21 cellular contexts compared by ENCODE assay signal in the genomic region with DNA sequence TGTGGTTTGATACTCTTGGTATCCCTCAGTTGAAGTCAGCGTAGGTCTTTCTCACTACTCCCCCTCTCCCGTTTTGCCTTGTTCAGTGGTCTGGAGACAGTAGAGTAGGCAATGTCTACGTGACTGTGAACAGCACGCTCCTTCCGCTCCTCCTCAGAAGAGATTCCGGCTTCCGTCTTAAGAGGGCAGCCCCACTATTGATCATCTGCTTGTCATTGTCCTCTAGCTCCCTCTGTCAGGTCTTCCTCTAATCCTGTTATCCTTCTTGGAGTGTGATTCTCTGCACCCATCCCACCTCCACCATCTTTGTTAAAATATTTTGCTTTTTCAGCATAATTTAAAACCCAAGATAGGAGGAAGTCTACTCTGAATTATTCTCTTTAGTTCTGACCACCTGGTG.
A peak's percentile ranks its signal among the peaks of the same experiment; 100 is the strongest.
DNase-seq lines count a peak whose midpoint lies in the region; ATAC-seq, FAIRE-seq and TF ChIP-seq lines count a peak whose summit lies in the region.
"Had no signal": no experiment of that assay in that cellular context is flagged by ENCODE, and none has a peak within 500 bp of the region (broad histone marks: within the 10 kb centered on the region; RNA-seq: fewer than 3 reads in every experiment).

No MANE protein-coding gene starts in this region.

- CTCF ChIA-PET in H1 (lab: Charles Lee; ENCODE audit: partially characterized antibody) = interaction anchor here (0.6 to 2.0 kb wide), 15 partner anchors 9 to 1978 kb away, joined by 3 to 9 read pairs (median 4); no protein-coding TSS in a partner anchor

- H3K56ac ChIP-seq in H1 (replicated peaks; ENCODE audit: insufficient read length, low read depth, low read length) = no peak overlapping the region

- H3K23ac ChIP-seq in H1 (ENCODE audit: insufficient read length) = no peak overlapping the region

- no peak for ATAC-seq in HG02938 (IDR thresholded peaks at IDR 0.05; ENCODE audit: unreplicated experiment)
- ATAC-seq: heart left ventricle had no signal

- WGBS in H1 (ENCODE audit: extremely low coverage in 1 of 2, insufficient coverage in 1 of 2, insufficient read length in 1 of 2, insufficient replicate concordance in 2 of 2, low coverage in 1 of 2, low lambda C conversion rate in 2 of 2, missing lambda C conversion rate in 1 of 2), 2 experiments = 72% methylated on average over 7 of the region's 7 CpGs; no CpG with 5 or more reads in 1 of the 2 experiments

- H3K79me2 ChIP-seq in H1 (ENCODE audit: control insufficient read depth in 1 of 2, insufficient read depth in 2 of 2, low read length in 2 of 2) = no peaks in the 10 kb centered on the region
- no peaks in the 10 kb centered on the region for H3K79me2 ChIP-seq in osteoblast (ENCODE audit: insufficient read depth, low read length)

- TF ChIP-seq POLR2A in H1 (IDR thresholded peaks at IDR 0.05; ENCODE audit: control extremely low read depth in 1 of 2, low read depth in 2 of 2, low read length in 2 of 2) = no peak

- DNase-seq in LNCaP clone FGC (ENCODE audit: low read depth) (peak; percentile 3), H1 (ENCODE audit: low read depth in 1 of 2, low spot score in 2 of 2) (peak; percentile 27 to 49), osteoblast (ENCODE audit: insufficient read length, low spot score, missing footprints) (no peak), EL (no peak), foreskin fibroblast (no peak)
- no peak for DNase-seq in activated T-cell treated with anti-CD3 and anti-CD28 coated beads, Interleukin-2, amount 50 U/mL, for 48 hours
- DNase-seq: activated CD4-positive, CD25-positive, alpha-beta regulatory T cell treated with anti-CD3 and anti-CD28 coated beads, Interleukin-2, amount 50 U/mL, for 72 hours; activated CD8-positive, alpha-beta memory T cell treated with anti-CD3 and anti-CD28 coated beads for 24 hours; heart left ventricle; kidney; NCI-H187 treated with DMSO at 0.1 percent for 48 hours; NCI-H510A; OCI-M1; small intestine; T-helper 9 cell had no signal

- no peak overlapping the region for H3K4ac ChIP-seq in H1 (replicated peaks; ENCODE audit: insufficient read length, low read depth, low read length)

- no peaks in the 10 kb centered on the region for H3K36me3 ChIP-seq in H1 (ENCODE audit: control insufficient read depth in 2 of 4, insufficient read depth in 4 of 4, low read length in 3 of 4)
- no peaks in the 10 kb centered on the region for H3K36me3 ChIP-seq in osteoblast (ENCODE audit: insufficient read depth, low read length)
- H3K36me3 ChIP-seq: esophagus muscularis mucosa, heart left ventricle had no signal

- H3K4me3 ChIP-seq in GM12875 (ENCODE audit: low read depth, low read length) (no peak overlapping the region), LNCaP clone FGC (ENCODE audit: low read depth, low read length) (no peak overlapping the region), H1 (ENCODE audit: extremely low read depth in 1 of 4, insufficient read depth in 2 of 4, low read depth in 3 of 4, low read length in 4 of 4) (no peak overlapping the region), osteoblast (ENCODE audit: insufficient read depth, low read length) (no peak overlapping the region), foreskin fibroblast (ENCODE audit: low read depth in 1 of 2, low read length in 2 of 2) (no peak overlapping the region)
- H3K4me3 ChIP-seq: esophagus muscularis mucosa, heart left ventricle, SK-N-MC had no signal

- TF ChIP-seq RAD21 in H1 (IDR thresholded peaks at IDR 0.05 in 1 of 2, conservative IDR thresholded peaks at IDR 0.05 in 1 of 2; ENCODE audit: low read depth in 2 of 2, low read length in 2 of 2) = peak; percentile 67 to 77

- H3K27ac ChIP-seq in H1 (ENCODE audit: low read depth, low read length) (no peak overlapping the region), osteoblast (ENCODE audit: low read depth, low read length) (no peak overlapping the region)
- H3K27ac ChIP-seq: esophagus muscularis mucosa, heart left ventricle, SK-N-MC had no signal

- H3K14ac ChIP-seq in H1 (ENCODE audit: insufficient read length) = no peak overlapping the region

- H3K9ac ChIP-seq in H1 (replicated peaks in 1 of 4; ENCODE audit: extremely low read depth in 1 of 4, low read depth in 3 of 4, low read length in 3 of 4) = no peak overlapping the region

- H2BK12ac ChIP-seq in H1 (ENCODE audit: low read depth, low read length) = no peak overlapping the region

- no peak overlapping the region for H2BK5ac ChIP-seq in H1 (ENCODE audit: low read depth, low read length)

- H3K27me3 ChIP-seq in H1 (replicated peaks in 1 of 4; ENCODE audit: control insufficient read depth in 3 of 4, extremely low read depth in 1 of 4, insufficient read depth in 3 of 4, low read length in 3 of 4) (no peaks in the 10 kb centered on the region), osteoblast (ENCODE audit: insufficient read depth, low read length) (no peaks in the 10 kb centered on the region)
- H3K27me3 ChIP-seq: esophagus muscularis mucosa had no signal

- H3K4me1 ChIP-seq in H1 (replicated peaks in 1 of 4; ENCODE audit: control insufficient read depth in 3 of 4, insufficient read depth in 4 of 4, low read length in 3 of 4) = no peaks in the 10 kb centered on the region
- peaks cover 12% of the 10 kb centered on the region for H3K4me1 ChIP-seq in osteoblast (ENCODE audit: insufficient read depth, low read length)
- H3K4me1 ChIP-seq: esophagus muscularis mucosa, heart left ventricle had no signal

- FAIRE-seq in H1 (lab: Jason Lieb, UNC) = peak; percentile 48
- FAIRE-seq: G401.6, GM12892, kidney, small intestine had no signal

- POLR2A ChIA-PET in H1 (lab: Charles Lee; ENCODE audit: partially characterized antibody) = no interaction called here

- no peak overlapping the region for H3K18ac ChIP-seq in H1 (ENCODE audit: extremely low read depth, low read length)

- peak overlapping the region; percentile 90 for H2AFZ ChIP-seq in H1 (ENCODE audit: low read length)
- H2AFZ ChIP-seq in osteoblast (ENCODE audit: low read length) = peak overlapping the region; percentile 23

- TF ChIP-seq CTCF in GM12875 (IDR thresholded peaks at IDR 0.05; ENCODE audit: borderline replicate concordance, insufficient read depth, low read depth, low read length) (0 out of 2 replicates have a peak, but pooled peaks have one; percentile 6), LNCaP clone FGC (IDR thresholded peaks at IDR 0.05; ENCODE audit: control insufficient read depth, extremely low read depth, insufficient read depth) (peak; percentile 56), H1 (IDR thresholded peaks at IDR 0.05; ENCODE audit: control extremely low read depth in 1 of 3, insufficient read depth in 1 of 3, low read depth in 1 of 3, low read length in 3 of 3) (peak; percentile 42 to 96 (median 77)), osteoblast (IDR thresholded peaks at IDR 0.05; ENCODE audit: extremely low read depth, low read depth, low read length) (no peak), foreskin fibroblast (IDR thresholded peaks at IDR 0.05; ENCODE audit: low read depth, low read length) (no peak)

- H3K9me3 ChIP-seq in H1 (ENCODE audit: insufficient read depth in 2 of 2, low read depth in 1 of 2, low read length in 1 of 2) (no peaks in the 10 kb centered on the region), osteoblast (ENCODE audit: low read depth, low read length) (peaks cover 3% of the 10 kb centered on the region)
- H3K9me3 ChIP-seq: esophagus muscularis mucosa, heart left ventricle had no signal

- no peak overlapping the region for H2BK15ac ChIP-seq in H1 (ENCODE audit: low read length)

- H2AK5ac ChIP-seq in H1 (ENCODE audit: low read depth, low read length) = no peak overlapping the region

- no peak overlapping the region for H2BK120ac ChIP-seq in H1 (replicated peaks; ENCODE audit: low read depth, low read length)

- H3K4me2 ChIP-seq in H1 (ENCODE audit: insufficient read depth in 1 of 2, low read depth in 2 of 2, low read length in 2 of 2) (no peak overlapping the region; a peak in 1 of 4 replicates), osteoblast (ENCODE audit: insufficient read depth, low read length) (no peak overlapping the region)

- no peak overlapping the region for H4K5ac ChIP-seq in H1 (ENCODE audit: insufficient read length, low read depth, low read length)

- no peak overlapping the region for H2BK20ac ChIP-seq in H1 (ENCODE audit: low read length)

- H4K20me1 ChIP-seq in H1 (replicated peaks in 1 of 2; ENCODE audit: control insufficient read depth in 1 of 2, insufficient read depth in 2 of 2, low read length in 2 of 2) (no peaks in the 10 kb centered on the region), osteoblast (ENCODE audit: insufficient read depth, low read length) (no peaks in the 10 kb centered on the region)

- no peak overlapping the region for H4K8ac ChIP-seq in H1 (ENCODE audit: extremely low read depth, insufficient read depth, low read length)

- no peak overlapping the region for H4K91ac ChIP-seq in H1 (replicated peaks; ENCODE audit: insufficient read length, low read length)

- no peak for TF ChIP-seq EP300 in H1 (IDR thresholded peaks at IDR 0.05; ENCODE audit: borderline replicate concordance in 1 of 2, low read depth in 2 of 2, low read length in 2 of 2)

- no peaks in the 10 kb centered on the region for H3K79me1 ChIP-seq in H1 (ENCODE audit: low read depth, low read length)

- H3K23me2 ChIP-seq in H1 (ENCODE audit: low read depth, low read length) = no peaks in the 10 kb centered on the region

TF ChIP-seq in H1, 55 proteins besides CTCF, POLR2A, EP300 and RAD21 (continues in another document):
- no peak for TF ChIP-seq CREB1 (IDR thresholded peaks at IDR 0.05)
- peak; percentile 72 for TF ChIP-seq YY1 (IDR thresholded peaks at IDR 0.05; ENCODE audit: low read depth, low read length)
- no peak for TF ChIP-seq POLR2AphosphoS5 (IDR thresholded peaks at IDR 0.05; ENCODE audit: low read depth, low read length)
- TF ChIP-seq, protein P1, sequence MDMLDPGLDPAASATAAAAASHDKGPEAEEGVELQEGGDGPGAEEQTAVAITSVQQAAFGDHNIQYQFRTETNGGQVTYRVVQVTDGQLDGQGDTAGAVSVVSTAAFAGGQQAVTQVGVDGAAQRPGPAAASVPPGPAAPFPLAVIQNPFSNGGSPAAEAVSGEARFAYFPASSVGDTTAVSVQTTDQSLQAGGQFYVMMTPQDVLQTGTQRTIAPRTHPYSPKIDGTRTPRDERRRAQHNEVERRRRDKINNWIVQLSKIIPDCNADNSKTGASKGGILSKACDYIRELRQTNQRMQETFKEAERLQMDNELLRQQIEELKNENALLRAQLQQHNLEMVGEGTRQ (IDR thresholded peaks at IDR 0.05; ENCODE audit: low read length) = no peak
- no peak for TF ChIP-seq JUN (IDR thresholded peaks at IDR 0.05; ENCODE audit: low read depth, low read length)
- TF ChIP-seq, protein P2, sequence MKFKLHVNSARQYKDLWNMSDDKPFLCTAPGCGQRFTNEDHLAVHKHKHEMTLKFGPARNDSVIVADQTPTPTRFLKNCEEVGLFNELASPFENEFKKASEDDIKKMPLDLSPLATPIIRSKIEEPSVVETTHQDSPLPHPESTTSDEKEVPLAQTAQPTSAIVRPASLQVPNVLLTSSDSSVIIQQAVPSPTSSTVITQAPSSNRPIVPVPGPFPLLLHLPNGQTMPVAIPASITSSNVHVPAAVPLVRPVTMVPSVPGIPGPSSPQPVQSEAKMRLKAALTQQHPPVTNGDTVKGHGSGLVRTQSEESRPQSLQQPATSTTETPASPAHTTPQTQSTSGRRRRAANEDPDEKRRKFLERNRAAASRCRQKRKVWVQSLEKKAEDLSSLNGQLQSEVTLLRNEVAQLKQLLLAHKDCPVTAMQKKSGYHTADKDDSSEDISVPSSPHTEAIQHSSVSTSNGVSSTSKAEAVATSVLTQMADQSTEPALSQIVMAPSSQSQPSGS (IDR thresholded peaks at IDR 0.05; ENCODE audit: low read length) = no peak

Comparison
In these comparisons a context has a peak if more than half of its experiments do, and no peak if none do; other contexts are left out.
1. CTCF ChIP-seq: peak in GM12875 (single experiment), LNCaP clone FGC (single experiment) and H1 (3 of 3); none in osteoblast (single experiment) and foreskin fibroblast (single experiment).
2. DNase-seq: peak in LNCaP clone FGC (single experiment) and H1 (2 of 2); none in osteoblast (single experiment), EL (single experiment), foreskin fibroblast (0 of 2) and activated T-cell treated with anti-CD3 and anti-CD28 coated beads, Interleukin-2, amount 50 U/mL, for 48 hours (0 of 2).